ENCODE assay signal across 14 cellular contexts in the genomic region with DNA sequence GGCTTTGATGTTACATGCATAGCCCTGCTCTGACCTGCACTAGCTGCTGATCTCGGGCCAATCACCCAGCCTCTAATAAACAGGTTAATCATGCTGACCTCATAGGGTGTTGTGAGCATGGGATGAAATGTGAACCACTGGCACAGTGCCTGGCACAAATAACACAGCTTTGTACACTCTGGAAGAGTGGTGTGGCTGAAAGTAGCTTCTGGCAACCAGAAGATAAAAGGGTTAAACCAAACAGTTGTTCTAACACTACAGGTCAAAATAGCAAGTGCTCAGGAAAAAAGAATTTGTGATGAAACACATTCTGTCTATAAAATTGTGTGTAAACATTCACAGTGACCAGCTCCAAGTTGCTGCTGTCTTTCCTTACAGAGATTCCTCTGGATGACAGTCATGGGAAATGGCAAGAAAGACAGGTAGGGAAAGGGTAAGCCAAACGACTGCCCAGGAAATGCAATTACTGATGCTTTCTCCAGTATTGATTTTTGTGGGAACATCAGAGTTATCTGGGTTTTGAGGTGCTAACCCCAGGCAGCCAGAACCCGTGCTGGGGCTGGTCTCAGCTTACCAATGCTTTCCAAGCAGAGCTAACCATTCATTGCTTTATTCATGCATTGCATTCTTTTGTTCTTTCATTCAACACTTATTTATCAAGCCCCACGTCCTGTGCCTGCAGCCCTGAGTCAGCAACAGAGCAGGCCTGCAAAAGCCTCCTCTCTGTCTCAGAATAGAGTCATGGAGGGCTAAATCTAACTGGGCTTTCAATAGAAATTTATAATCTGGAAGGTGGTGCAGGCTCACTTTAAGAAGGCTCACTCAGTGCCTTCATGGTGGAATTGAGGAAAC. TPM values are rescaled to one million over a fixed set of nuclear protein-coding genes. Genes with fewer than 3 reads are reported as not detected.
DNase-seq lines count a peak whose midpoint lies in the region; ATAC-seq, FAIRE-seq and TF ChIP-seq lines count a peak whose summit lies in the region.
"Had no signal": no experiment of that assay in that cellular context is flagged by ENCODE, and none has a peak within 500 bp of the region (broad histone marks: within the 10 kb centered on the region; RNA-seq: fewer than 3 reads in every experiment).

No MANE protein-coding gene starts in this region.

- H3K4me3 ChIP-seq in astrocyte (ENCODE audit: insufficient read depth, low read depth, low read length) (no peak overlapping the region), keratinocyte (ENCODE audit: control insufficient read depth in 2 of 3, extremely low read depth in 1 of 3, insufficient read depth in 2 of 3, low read depth in 1 of 3, low read length in 3 of 3) (no peak overlapping the region), right atrium auricular region (no peak overlapping the region), HAP-1 (no peak overlapping the region)

- no peaks in the 10 kb centered on the region for H3K9me3 Mint-ChIP-seq in astrocyte (ENCODE audit: unreplicated experiment)
- H3K9me3 Mint-ChIP-seq: central memory CD8-positive, alpha-beta T cell; stimulated activated effector memory CD8-positive, alpha-beta T cell treated with anti-CD3 and anti-CD28 coated beads, Interleukin-12 subunit alpha, Interleukin-12 subunit beta, amount 100 ng/mL, for 72 hours had no signal

- peak overlapping the region; percentile 22 for H3K9ac ChIP-seq in astrocyte (ENCODE audit: low read length)
- peak overlapping the region; percentile 46 for H3K9ac ChIP-seq in keratinocyte (ENCODE audit: control insufficient read depth, extremely low read depth, insufficient read depth, low read length)

- H3K4me2 ChIP-seq in astrocyte (ENCODE audit: low read length) (peak overlapping the region; percentile 46), keratinocyte (ENCODE audit: control insufficient read depth, extremely low read depth, insufficient read depth, low read depth, low read length) (peak overlapping the region; percentile 72)

- no peak overlapping the region for H3K4me3 Mint-ChIP-seq in astrocyte (ENCODE audit: unreplicated experiment)
- H3K4me3 Mint-ChIP-seq: central memory CD8-positive, alpha-beta T cell; mesothelial cell of epicardium; stimulated activated effector memory CD8-positive, alpha-beta T cell treated with anti-CD3 and anti-CD28 coated beads, Interleukin-12 subunit alpha, Interleukin-12 subunit beta, amount 100 ng/mL, for 72 hours had no signal

- no peaks in the 10 kb centered on the region for H3K9me1 ChIP-seq in keratinocyte (ENCODE audit: control insufficient read depth, extremely low read depth, insufficient read depth, low read length)

- H3K79me2 ChIP-seq in astrocyte (ENCODE audit: insufficient read depth, low read length) (peaks cover 9% of the 10 kb centered on the region), keratinocyte (ENCODE audit: control insufficient read depth, insufficient read depth, low read length) (no peaks in the 10 kb centered on the region)

- H3K36me3 ChIP-seq in astrocyte (ENCODE audit: insufficient read depth, low read length) (no peaks in the 10 kb centered on the region), keratinocyte (ENCODE audit: control insufficient read depth in 2 of 2, extremely low read depth in 1 of 2, insufficient read depth in 2 of 2, low read length in 2 of 2) (no peaks in the 10 kb centered on the region), right atrium auricular region (no peaks in the 10 kb centered on the region), HAP-1 (replicated peaks) (no peaks in the 10 kb centered on the region)

- dilution Hi-C loops in keratinocyte (cut with MboI; ENCODE audit: extremely low pct_ligation_motif_present, low sequenced_read_pairs): no loop called here

- H3K27ac ChIP-seq in astrocyte (ENCODE audit: low read depth, low read length) (peak overlapping the region; percentile 66), keratinocyte (ENCODE audit: control insufficient read depth, insufficient read depth, low read length) (peak overlapping the region; percentile 83), right atrium auricular region (no peak overlapping the region)

- no peak overlapping the region for H3K27ac Mint-ChIP-seq in astrocyte (ENCODE audit: unreplicated experiment)
- H3K27ac Mint-ChIP-seq: mesothelial cell of epicardium had no signal

- peaks cover 2% of the 10 kb centered on the region for H3K36me3 Mint-ChIP-seq in astrocyte (ENCODE audit: low read depth, unreplicated experiment)
- H3K36me3 Mint-ChIP-seq: stimulated activated effector memory CD8-positive, alpha-beta T cell treated with anti-CD3 and anti-CD28 coated beads, Interleukin-12 subunit alpha, Interleukin-12 subunit beta, amount 100 ng/mL, for 72 hours had no signal

- no peak for ATAC-seq in GM21390 (IDR thresholded peaks at IDR 0.05; ENCODE audit: unreplicated experiment)
- ATAC-seq: stimulated activated effector memory CD8-positive, alpha-beta T cell treated with anti-CD3 and anti-CD28 coated beads, Interleukin-12 subunit alpha, Interleukin-12 subunit beta, amount 100 ng/mL, for 72 hours had no signal

- peak overlapping the region; percentile 30 for H2AFZ ChIP-seq in astrocyte (ENCODE audit: low read depth, low read length)
- peak overlapping the region; percentile 6 for H2AFZ ChIP-seq in keratinocyte (ENCODE audit: control insufficient read depth, low read length)

- H3K27me3 ChIP-seq in astrocyte (ENCODE audit: insufficient read depth, low read length) (no peaks in the 10 kb centered on the region), keratinocyte (ENCODE audit: control insufficient read depth, extremely low read depth, insufficient read depth, low read length) (no peaks in the 10 kb centered on the region), right atrium auricular region (no peaks in the 10 kb centered on the region), HAP-1 (ENCODE audit: low read depth) (peaks cover 6% of the 10 kb centered on the region; the same call in 1 of the 2 replicates)

- H3K4me1 ChIP-seq in astrocyte (ENCODE audit: insufficient read depth, low read length) (peaks cover 36% of the 10 kb centered on the region), keratinocyte (ENCODE audit: control insufficient read depth, extremely low read depth, insufficient read depth, low read length) (peaks cover 43% of the 10 kb centered on the region), right atrium auricular region (peaks cover 0 to 23% of the 10 kb centered on the region in 2 donors), HAP-1 (no peaks in the 10 kb centered on the region; the same call in 1 of the 2 replicates)

- TF ChIP-seq CTCF in astrocyte (IDR thresholded peaks at IDR 0.05; ENCODE audit: insufficient read depth, low read depth, low read length) (no peak), keratinocyte (optimal IDR thresholded peaks at IDR 0.05 in 1 of 3, IDR thresholded peaks at IDR 0.05 in 1 of 3, conservative IDR thresholded peaks at IDR 0.05 in 1 of 3; ENCODE audit: extremely low read depth in 1 of 3, insufficient read depth in 2 of 3, low read length in 3 of 3) (no peak), right atrium auricular region (IDR thresholded peaks at IDR 0.05) (no peak)

- H4K20me1 ChIP-seq in astrocyte (ENCODE audit: insufficient read depth, low read length) (no peaks in the 10 kb centered on the region), keratinocyte (ENCODE audit: control insufficient read depth, extremely low read depth, insufficient read depth, low read length) (no peaks in the 10 kb centered on the region)

- DNase-seq in AG08395 (ENCODE audit: low spot score) (peak; percentile 37), HT1080 (ENCODE audit: low read depth) (peak; percentile 54), astrocyte (ENCODE audit: low read depth) (peak; percentile 75), keratinocyte (ENCODE audit: low read depth, low spot score) (no peak), right atrium auricular region (ENCODE audit: low spot score) (no peak), HAP-1 (ENCODE audit: low spot score in 2 of 2) (no peak), hypothalamus (lab: John Stamatoyannopoulos, UW) (no peak)
- DNase-seq: NCI-H1417 treated with DMSO at 0.1 percent for 48 hours; stimulated activated CD4-positive, alpha-beta T cell treated with anti-CD3 and anti-CD28 coated beads, Interleukin-12 subunit alpha, Interleukin-12 subunit beta, amount 100 ng/mL, for 4 hours; T-helper 2 cell had no signal

- H3K27me3 Mint-ChIP-seq in astrocyte (ENCODE audit: low read depth, unreplicated experiment): no peaks in the 10 kb centered on the region

- in situ Hi-C loops in HAP-1 (cut with MboI; ENCODE audit: low sequenced_read_pairs): no loop called here

- peak; percentile 76 for FAIRE-seq in astrocyte (lab: Jason Lieb, UNC)
- FAIRE-seq in keratinocyte (lab: Jason Lieb, UNC): peak; percentile 99

- peaks cover 20% of the 10 kb centered on the region for H3K4me1 Mint-ChIP-seq in astrocyte (ENCODE audit: low read depth, unreplicated experiment)

- H3K9me3 ChIP-seq in astrocyte (ENCODE audit: insufficient read depth, low read depth, low read length) (no peaks in the 10 kb centered on the region), keratinocyte (ENCODE audit: control insufficient read depth, low read depth, low read length) (no peaks in the 10 kb centered on the region), right atrium auricular region (no peaks in the 10 kb centered on the region), HAP-1 (no peaks in the 10 kb centered on the region)

RNA-seq across cellular contexts. Expression of gene CAPRIN2, which starts 38.1 kb away (rescaled TPM):
- total RNA-seq in HT1080 (2014; rRNA removed; shearing (Covaris generic)): 20.8 and 26.7 TPM in 2 replicates
- polyA plus RNA-seq in HT1080 (2015; cell fraction: cytosol; rRNA removed): 27.0 and 31.3 TPM in 2 replicates
- 324 and 354 TPM in 2 replicates for polyA plus RNA-seq in HT1080 (2015; cell fraction: nucleus; rRNA removed)
- total RNA-seq in astrocyte: 20.2 and 23.1 TPM in 2 replicates
- polyA plus RNA-seq in keratinocyte: 15.2 to 32.4 TPM (median 24.5 TPM) in 3 replicates
- polyA plus RNA-seq in keratinocyte (2011; ENCODE audit: low read depth): 8.1 TPM
- 4.6 and 8.1 TPM in 2 replicates for polyA plus RNA-seq in keratinocyte (2011; cell fraction: cytosol; rRNA removed)
- 106 and 121 TPM in 2 replicates for polyA plus RNA-seq in keratinocyte (2011; cell fraction: nucleus; rRNA removed)
- polyA plus RNA-seq in keratinocyte (2012; ENCODE audit: low replicate concordance): 10.4 and 13.9 TPM in 2 replicates
- polyA minus RNA-seq in keratinocyte: 6.0 to 34.7 TPM (median 14.2 TPM) in 3 replicates
- 10.2 TPM for polyA minus RNA-seq in keratinocyte (2011; cell fraction: cytosol; rRNA and poly(A)+ RNA removed)
- 15.1 and 30.6 TPM in 2 replicates for polyA minus RNA-seq in keratinocyte (2011; cell fraction: nucleus; rRNA and poly(A)+ RNA removed)
- 10 to 100 TPM; 20.9 to 34.3 TPM for total RNA-seq in right atrium auricular region

Comparison
In these comparisons a context has a peak if more than half of its experiments do, and no peak if none do; other contexts are left out.
1. DNase-seq: peak in AG08395 (single experiment), HT1080 (single experiment) and astrocyte (single experiment); none in keratinocyte (single experiment), right atrium auricular region (single experiment), HAP-1 (0 of 2) and hypothalamus (0 of 51).
2. H3K27ac ChIP-seq: peak in astrocyte (single experiment) and keratinocyte (single experiment); none in right atrium auricular region (0 of 2).